In the genomic region with DNA sequence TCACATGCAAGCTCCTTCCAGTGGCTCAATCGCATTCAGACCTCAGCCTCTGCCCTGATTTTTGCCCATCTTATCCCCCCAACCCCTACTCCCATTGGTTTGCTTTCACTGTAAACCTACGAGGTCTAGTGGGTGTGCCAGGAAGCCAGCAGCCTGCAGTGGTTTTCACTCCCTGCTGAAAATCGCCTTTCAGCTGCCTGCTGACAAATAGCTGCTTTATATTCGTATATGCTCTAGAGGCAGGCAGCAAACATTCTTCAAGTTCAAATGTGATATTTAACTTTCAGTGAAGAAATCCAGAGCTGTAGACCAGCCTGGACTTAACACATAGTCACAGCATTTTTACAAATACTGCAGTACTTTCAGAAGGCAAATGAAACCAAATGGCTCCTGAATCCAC, we compare ENCODE assay signal across 8 cellular contexts.
DNase-seq lines count a peak whose midpoint lies in the region; ATAC-seq and TF ChIP-seq lines count a peak whose summit lies in the region.

No MANE protein-coding gene starts in this region.

- peak overlapping the region; percentile 30 for H3K4me3 ChIP-seq in lower lobe of right lung
- H3K4me3 ChIP-seq in tibial nerve, result peak overlapping the region in 2 of 4 donors; percentile 3 to 31

- H3K27ac ChIP-seq in lower lobe of right lung, result peak overlapping the region; percentile 21
- peak overlapping the region; percentile 19 to 78 (median 72) for H3K27ac ChIP-seq in tibial nerve

- TF ChIP-seq EP300 in tibial nerve (IDR thresholded peaks at IDR 0.05), result no peak

- H3K9me3 ChIP-seq in lower lobe of right lung (no peaks in the 10 kb centered on the region), tibial nerve (no peaks in the 10 kb centered on the region)

- intact Hi-C loops in lower lobe of right lung (cut with DNase I), result no loop called here

- H3K36me3 ChIP-seq in lower lobe of right lung (peaks cover 21% of the 10 kb centered on the region), tibial nerve (peaks cover 0 to 17% (median 0%) of the 10 kb centered on the region in 3 donors)

- TF ChIP-seq CTCF in lower lobe of right lung (IDR thresholded peaks at IDR 0.05), result no peak
- no peak for TF ChIP-seq CTCF in tibial nerve (IDR thresholded peaks at IDR 0.05)

- 6 to 7% methylated on average over 4 of the region's 4 CpGs for WGBS in tibial nerve, 2 donors

- H3K4me1 ChIP-seq in lower lobe of right lung (peaks cover 48% of the 10 kb centered on the region), tibial nerve (peaks cover 0 to 53% (median 24%) of the 10 kb centered on the region in 4 donors)

- DNase-seq in AG08395 (ENCODE audit: low spot score), result peak; percentile 24
- peak; percentile 24 for DNase-seq in NCI-H226
- DNase-seq in astrocyte of the hippocampus (ENCODE audit: low read depth, low spot score), result peak; percentile 61
- no peak for DNase-seq in lower lobe of right lung
- DNase-seq in tibial nerve (ENCODE audit: low spot score in 2 of 2), result no peak
- no peak for DNase-seq in NCI-H1436 treated with DMSO at 0.1 percent for 48 hours (lab: John Stamatoyannopoulos, UW)
- no peak for DNase-seq in GM19238 (ENCODE audit: insufficient read length, low spot score)

- ATAC-seq in lower lobe of right lung (peak; percentile 32 to 46), HG03520 (IDR thresholded peaks at IDR 0.05; ENCODE audit: unreplicated experiment) (no peak)

- TF ChIP-seq POLR2A in tibial nerve (IDR thresholded peaks at IDR 0.05), result no peak

- H3K27me3 ChIP-seq in lower lobe of right lung (ENCODE audit: low read depth), result no peaks in the 10 kb centered on the region
- no peaks in the 10 kb centered on the region for H3K27me3 ChIP-seq in tibial nerve

Comparison
In these comparisons a context has a peak if more than half of its experiments do, and no peak if none do; other contexts are left out.
1. DNase-seq: peak in AG08395 (single experiment), NCI-H226 (single experiment) and astrocyte of the hippocampus (single experiment); none in lower lobe of right lung (single experiment), tibial nerve (0 of 2), NCI-H1436 treated with DMSO at 0.1 percent for 48 hours (single experiment) and GM19238 (single experiment).